ENCODE assay signal across 8 cellular contexts in the genomic region with DNA sequence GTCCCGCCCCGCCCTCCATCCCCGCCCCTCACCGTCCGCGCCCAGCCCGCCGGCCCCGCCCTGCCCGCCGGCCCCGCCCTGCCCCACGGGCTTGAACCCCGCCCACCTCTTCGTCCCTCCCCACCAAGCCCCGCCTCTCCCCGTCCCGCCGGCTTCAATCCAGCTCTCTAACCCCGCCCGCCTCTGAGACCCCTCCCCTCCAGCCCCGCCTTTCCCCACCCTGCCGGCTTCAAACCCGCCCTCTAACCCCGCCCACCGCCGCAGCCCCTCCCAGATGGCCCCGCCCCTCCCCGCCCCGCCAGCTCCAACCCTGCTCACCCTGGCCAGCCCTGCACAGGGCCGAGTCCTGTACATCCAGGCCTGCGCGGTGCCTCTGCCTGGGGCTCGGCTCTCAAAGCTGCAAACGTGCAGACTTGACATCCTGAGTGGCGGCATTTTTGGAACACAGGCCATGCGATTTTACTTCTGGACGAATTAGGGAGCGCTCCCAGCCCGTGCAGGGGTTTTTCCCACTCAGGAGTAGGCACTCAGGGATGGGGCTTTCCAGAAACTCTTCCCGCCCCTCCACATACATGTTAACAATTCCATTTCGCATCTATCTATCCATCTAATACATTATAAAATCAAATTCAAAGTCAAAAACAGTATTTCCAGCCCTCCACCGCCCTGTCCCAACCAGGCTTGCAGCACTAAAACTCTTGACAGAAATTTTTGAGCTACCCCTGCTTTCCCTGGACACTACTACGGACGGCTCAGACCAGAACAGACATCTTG. TPM values are rescaled to one million over a fixed set of nuclear protein-coding genes. Genes with fewer than 3 reads are reported as not detected.
DNase-seq lines count a peak whose midpoint lies in the region; ATAC-seq, FAIRE-seq and TF ChIP-seq lines count a peak whose summit lies in the region.

No MANE protein-coding gene starts in this region.

- H3K36me3 ChIP-seq in ascending aorta: no peaks in the 10 kb centered on the region
- H3K36me3 ChIP-seq in vagina: no peaks in the 10 kb centered on the region

- TF ChIP-seq POLR2A in GM12891 (IDR thresholded peaks at IDR 0.05; ENCODE audit: low read depth, low read length) (no peak), vagina (IDR thresholded peaks at IDR 0.05) (no peak)

- ATAC-seq in HG02798 (IDR thresholded peaks at IDR 0.05; ENCODE audit: poor library complexity, unreplicated experiment) (peak; percentile 53), right cardiac atrium (peak; percentile 92 to 93)

- TF ChIP-seq CTCF in ascending aorta (IDR thresholded peaks at IDR 0.05): no peak
- TF ChIP-seq CTCF in vagina (IDR thresholded peaks at IDR 0.05): no peak

- no peaks in the 10 kb centered on the region for H3K4me1 ChIP-seq in ascending aorta
- H3K4me1 ChIP-seq in right cardiac atrium (ENCODE audit: control insufficient read depth, insufficient read depth, low read length): peaks cover 3% of the 10 kb centered on the region
- peaks cover 25% of the 10 kb centered on the region for H3K4me1 ChIP-seq in vagina

- FAIRE-seq in GM12891 (lab: Jason Lieb, UNC): peak; percentile 92

- intact Hi-C loops in ascending aorta (cut with DNase I): loop anchor here (1.0 to 10.0 kb wide), 7 partner anchors 72 to 2004 kb away; a partner anchor contains a TSS
- intact Hi-C loops in right cardiac atrium (cut with DNase I): no loop called here
- intact Hi-C loops in vagina (cut with DNase I): no loop called here

- H3K27ac ChIP-seq in ascending aorta (peak overlapping the region in 1 of 2 donors; percentile 15), right cardiac atrium (ENCODE audit: low read length) (peak overlapping the region; percentile 68), vagina (peak overlapping the region; percentile 21)

- H3K9me3 ChIP-seq in ascending aorta: no peaks in the 10 kb centered on the region
- H3K9me3 ChIP-seq in right cardiac atrium (ENCODE audit: control insufficient read depth, low read length): no peaks in the 10 kb centered on the region
- H3K9me3 ChIP-seq in vagina: no peaks in the 10 kb centered on the region

- DNase-seq in GM12891 (ENCODE audit: insufficient read length, low spot score) (peak; percentile 87), NCI-H1694 (lab: John Stamatoyannopoulos, UW) (peak; percentile 72), T-helper 22 cell (ENCODE audit: low read depth) (peak; percentile 94), ascending aorta (ENCODE audit: low spot score in 2 of 2) (peak; percentile 69 to 96), right cardiac atrium (peak; percentile 96 to 98 (median 97)), retina (peak; percentile 75), vagina (ENCODE audit: extremely low spot score in 2 of 2) (peak; percentile 95 to 97)

- no peaks in the 10 kb centered on the region for H3K27me3 ChIP-seq in ascending aorta
- no peaks in the 10 kb centered on the region for H3K27me3 ChIP-seq in right cardiac atrium (ENCODE audit: control insufficient read depth, insufficient read depth)
- no peaks in the 10 kb centered on the region for H3K27me3 ChIP-seq in vagina

- H3K4me3 ChIP-seq in ascending aorta (peak overlapping the region in 1 of 2 donors; percentile 36), right cardiac atrium (ENCODE audit: low read length) (no peak overlapping the region), vagina (peak overlapping the region; percentile 38 to 95)

- 11% methylated on average over 42 of the region's 45 CpGs for WGBS in right cardiac atrium

TF ChIP-seq in GM12891, 5 proteins besides CTCF, POLR2A, EP300 and RAD21:
- no peak for TF ChIP-seq PAX5 (IDR thresholded peaks at IDR 0.05; ENCODE audit: insufficient read depth, low read length, severe bottlenecking)
- no peak for TF ChIP-seq POU2F2 (IDR thresholded peaks at IDR 0.05; ENCODE audit: low read depth, low read length)
- no peak for TF ChIP-seq POLR2AphosphoS5 (IDR thresholded peaks at IDR 0.05; ENCODE audit: low read depth, low read length)
- TF ChIP-seq TAF1 (IDR thresholded peaks at IDR 0.05; ENCODE audit: low read depth, low read length): no peak
- TF ChIP-seq SPI1 (IDR thresholded peaks at IDR 0.05; ENCODE audit: low read depth, low read length): no peak

RNA-seq across cellular contexts. Expression of a gene that starts 0.5 kb away (rescaled TPM):
- polyA plus RNA-seq in GM12891 (2012; ENCODE audit: low read depth, missing spikeins): 8.7 TPM
- 11.9 TPM for total RNA-seq in ascending aorta
- total RNA-seq in right cardiac atrium: 10 to 100 TPM; 10.1 to 11.9 (median 11.1) TPM
- polyA plus RNA-seq in right cardiac atrium: 7.0 TPM
- 15.2 TPM for total RNA-seq in vagina
